ENCODE assay signal across 8 cellular contexts in the genomic region with DNA sequence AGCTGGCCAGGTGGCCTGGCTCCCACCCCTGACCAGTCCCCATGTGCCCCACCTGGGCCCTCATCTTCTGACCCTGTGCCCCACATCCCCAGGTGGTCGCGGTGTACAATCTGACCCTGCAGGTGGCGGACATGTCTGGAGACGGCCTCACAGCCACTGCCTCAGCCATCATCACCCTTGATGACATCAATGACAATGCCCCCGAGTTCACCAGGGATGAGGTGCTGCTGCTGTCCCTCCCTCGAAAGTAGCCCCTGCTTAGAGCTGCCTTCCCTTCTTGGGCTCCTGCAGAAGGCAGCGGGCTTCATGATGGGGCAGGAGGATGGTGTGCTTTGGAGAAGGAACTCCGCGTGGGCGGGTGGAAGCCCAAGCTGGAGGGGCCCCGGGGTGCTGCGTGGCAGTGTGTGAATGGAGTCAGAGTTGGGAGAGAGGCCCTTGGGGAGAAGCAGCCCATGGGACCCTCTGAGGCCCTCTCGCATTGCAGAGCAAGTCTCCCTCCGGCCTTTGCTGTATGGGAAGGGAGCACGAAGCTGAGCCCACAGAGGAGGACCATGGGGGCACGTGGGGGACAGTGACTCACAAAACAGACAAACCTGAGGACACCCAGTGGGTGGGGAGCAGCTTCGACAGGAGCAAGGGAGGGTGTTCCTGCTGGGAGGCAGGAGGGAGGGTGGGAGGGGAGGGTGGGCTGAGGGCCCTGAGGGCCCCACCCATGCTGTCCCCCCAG. TPM values are rescaled to one million over a fixed set of nuclear protein-coding genes. Genes with fewer than 3 reads are reported as not detected.
DNase-seq lines count a peak whose midpoint lies in the region; ATAC-seq and TF ChIP-seq lines count a peak whose summit lies in the region.
"Had no signal": no experiment of that assay in that cellular context is flagged by ENCODE, and none has a peak within 500 bp of the region (broad histone marks: within the 10 kb centered on the region; RNA-seq: fewer than 3 reads in every experiment).

No MANE protein-coding gene starts in this region.

- TF ChIP-seq CTCF in DND-41 (IDR thresholded peaks at IDR 0.05; ENCODE audit: borderline replicate concordance, extremely low read depth, low read length, poor library complexity, severe bottlenecking) (peak; percentile 15), PC-3 (conservative IDR thresholded peaks at IDR 0.05; ENCODE audit: low read depth, low read length) (no peak)

- no peak overlapping the region for H3K27ac Mint-ChIP-seq in activated naive CD8-positive, alpha-beta T cell treated with anti-CD3 and anti-CD28 coated beads for 36 hours
- H3K27ac Mint-ChIP-seq in naive thymus-derived CD8-positive, alpha-beta T cell = peak overlapping the region in 9 of 10 donors; percentile 20 to 98 (median 70)
- H3K27ac Mint-ChIP-seq: brain had no signal

- CTCF ChIA-PET in PC-3 (lab: Charles Lee) = no interaction called here

- no peak overlapping the region for H3K4me2 ChIP-seq in DND-41 (ENCODE audit: insufficient read depth, low read length)
- no peak overlapping the region for H3K4me2 ChIP-seq in PC-3 (ENCODE audit: low read length)

- no peak for TF ChIP-seq EP300 in Ishikawa (IDR thresholded peaks at IDR 0.05; ENCODE audit: borderline replicate concordance)

- H3K9me2 ChIP-seq in PC-3 (replicated peaks; ENCODE audit: low read length) = no peaks in the 10 kb centered on the region

- no peaks in the 10 kb centered on the region for H3K9me3 ChIP-seq in DND-41 (ENCODE audit: insufficient read depth, low read length, severe bottlenecking)
- no peaks in the 10 kb centered on the region for H3K9me3 ChIP-seq in PC-3 (ENCODE audit: low read length)

- H3K4me1 Mint-ChIP-seq in activated naive CD8-positive, alpha-beta T cell treated with anti-CD3 and anti-CD28 coated beads for 36 hours = peaks cover 3% of the 10 kb centered on the region
- H3K4me1 Mint-ChIP-seq in naive thymus-derived CD8-positive, alpha-beta T cell = peaks cover 0 to 7% (median 4%) of the 10 kb centered on the region in 4 donors

- no peak for TF ChIP-seq RAD21 in Ishikawa (IDR thresholded peaks at IDR 0.05; ENCODE audit: low read depth)

- no peaks in the 10 kb centered on the region for H3K27me3 ChIP-seq in DND-41 (ENCODE audit: insufficient read depth, low read length, poor library complexity)
- no peaks in the 10 kb centered on the region for H3K27me3 ChIP-seq in PC-3 (ENCODE audit: low read length)

- peak; percentile 44 for DNase-seq in DND-41
- peak; percentile 50 for DNase-seq in activated naive CD8-positive, alpha-beta T cell treated with anti-CD3 and anti-CD28 coated beads for 36 hours
- DNase-seq in naive thymus-derived CD8-positive, alpha-beta T cell = peak in 6 of 10 donors; percentile 35 to 59 (median 56)
- DNase-seq in PC-3 = no peak
- no peak for DNase-seq in NK-92 (lab: John Stamatoyannopoulos, UW; ENCODE audit: unreplicated experiment)

- H3K4me1 ChIP-seq in DND-41 (ENCODE audit: insufficient read depth, low read length) = peaks cover 5% of the 10 kb centered on the region
- no peaks in the 10 kb centered on the region for H3K4me1 ChIP-seq in PC-3 (ENCODE audit: insufficient read depth, low read length)

- H4K20me1 ChIP-seq in DND-41 (ENCODE audit: insufficient read depth, low read length) (peaks cover 20% of the 10 kb centered on the region), PC-3 (ENCODE audit: low read length) (no peaks in the 10 kb centered on the region)

- BruUV-seq in PC-3 (replicated peaks; lab: Mats Ljungman, UMichigan) = no TSS peak

- no peak overlapping the region for H3K27ac ChIP-seq in DND-41 (ENCODE audit: low read length)
- no peak overlapping the region for H3K27ac ChIP-seq in PC-3 (ENCODE audit: low read length)

- H3K79me2 ChIP-seq in DND-41 (ENCODE audit: insufficient read depth, low read length) = no peaks in the 10 kb centered on the region
- no peaks in the 10 kb centered on the region for H3K79me2 ChIP-seq in PC-3 (ENCODE audit: low read length)

- intact Hi-C loops in PC-3 (cut with micrococcal nuclease) = no loop called here

- H3K4me3 Mint-ChIP-seq in activated naive CD8-positive, alpha-beta T cell treated with anti-CD3 and anti-CD28 coated beads for 36 hours = no peak overlapping the region
- H3K4me3 Mint-ChIP-seq in naive thymus-derived CD8-positive, alpha-beta T cell = peak overlapping the region in 5 of 10 donors; percentile 23 to 74 (median 31)
- H3K4me3 Mint-ChIP-seq: brain had no signal

- no peaks in the 10 kb centered on the region for H3K36me3 Mint-ChIP-seq in activated naive CD8-positive, alpha-beta T cell treated with anti-CD3 and anti-CD28 coated beads for 36 hours
- no peaks in the 10 kb centered on the region for H3K36me3 Mint-ChIP-seq in naive thymus-derived CD8-positive, alpha-beta T cell
- H3K36me3 Mint-ChIP-seq: brain had no signal

- no peak overlapping the region for H3K4me3 ChIP-seq in DND-41 (ENCODE audit: low read depth in 1 of 2, low read length in 2 of 2)
- H3K4me3 ChIP-seq in PC-3 (ENCODE audit: low read length) = no peak overlapping the region

- H3K27me3 Mint-ChIP-seq in activated naive CD8-positive, alpha-beta T cell treated with anti-CD3 and anti-CD28 coated beads for 36 hours = no peaks in the 10 kb centered on the region
- H3K27me3 Mint-ChIP-seq in naive thymus-derived CD8-positive, alpha-beta T cell = no peaks in the 10 kb centered on the region

- POLR2A ChIA-PET in naive thymus-derived CD8-positive, alpha-beta T cell (lab: Charles Lee) = no interaction called here
- POLR2A ChIA-PET in PC-3 (lab: Charles Lee; ENCODE audit: unreplicated experiment) = no interaction called here

- H3K9me3 Mint-ChIP-seq in activated naive CD8-positive, alpha-beta T cell treated with anti-CD3 and anti-CD28 coated beads for 36 hours = no peaks in the 10 kb centered on the region
- peaks cover 0 to 2% (median 0%) of the 10 kb centered on the region in 9 donors for H3K9me3 Mint-ChIP-seq in naive thymus-derived CD8-positive, alpha-beta T cell

- H2AFZ ChIP-seq in DND-41 (ENCODE audit: low read depth, low read length) (no peak overlapping the region), PC-3 (ENCODE audit: low read length) (no peak overlapping the region)

- H3K36me3 ChIP-seq in DND-41 (ENCODE audit: insufficient read depth, low read length) (no peaks in the 10 kb centered on the region), PC-3 (ENCODE audit: low read depth, low read length) (no peaks in the 10 kb centered on the region)

- ATAC-seq in DND-41 (ENCODE audit: insufficient read depth, low read depth) = peak; percentile 46
- ATAC-seq in naive thymus-derived CD8-positive, alpha-beta T cell = peak; percentile 56 to 67
- no peak for ATAC-seq in PC-3
- no peak for ATAC-seq in HG03159 (IDR thresholded peaks at IDR 0.05; ENCODE audit: unreplicated experiment)

- no peaks in the 10 kb centered on the region for H3F3A ChIP-seq in PC-3 (ENCODE audit: low read length, unreplicated experiment)

- no peak overlapping the region for H3K9ac ChIP-seq in DND-41 (ENCODE audit: low read depth, low read length)
- no peak overlapping the region for H3K9ac ChIP-seq in PC-3 (ENCODE audit: low read length)

TF ChIP-seq in Ishikawa, 13 proteins besides CTCF, POLR2A, EP300 and RAD21:
- no peak for TF ChIP-seq ZBTB7A (IDR thresholded peaks at IDR 0.05; ENCODE audit: low read depth)
- TF ChIP-seq EGR1 (IDR thresholded peaks at IDR 0.05) = peak; percentile 53; the same call in 1 of the 2 replicates
- TF ChIP-seq NFIC (IDR thresholded peaks at IDR 0.05) = no peak
- no peak for TF ChIP-seq USF1 (IDR thresholded peaks at IDR 0.05)
- TF ChIP-seq TAF1 (IDR thresholded peaks at IDR 0.05; ENCODE audit: low read depth) = no peak
- TF ChIP-seq MAX (IDR thresholded peaks at IDR 0.05) = no peak
- no peak for TF ChIP-seq TCF12 (IDR thresholded peaks at IDR 0.05; ENCODE audit: low read depth)

RNA-seq across cellular contexts. Expression of gene SLC22A31, which starts 12.8 kb away (rescaled TPM):
- not detected for total RNA-seq in activated naive CD8-positive, alpha-beta T cell treated with anti-CD3 and anti-CD28 coated beads for 36 hours
- not detected for total RNA-seq in naive thymus-derived CD8-positive, alpha-beta T cell
- not detected for polyA plus RNA-seq in naive thymus-derived CD8-positive, alpha-beta T cell
- total RNA-seq in PC-3 (2014; rRNA removed) = 5.6 and 8.4 TPM in 2 replicates

RNA-seq across cellular contexts. Expression of gene CDH15, which starts 16.0 kb away (rescaled TPM):
- not detected for total RNA-seq in activated naive CD8-positive, alpha-beta T cell treated with anti-CD3 and anti-CD28 coated beads for 36 hours
- not detected for total RNA-seq in naive thymus-derived CD8-positive, alpha-beta T cell
- not detected for polyA plus RNA-seq in naive thymus-derived CD8-positive, alpha-beta T cell
- total RNA-seq in PC-3 (2014; rRNA removed) = 1.5 and 1.9 TPM in 2 replicates

RNA-seq across cellular contexts. Expression of gene ZNF778, which starts 30.0 kb away (rescaled TPM):
- 1 to 10 TPM; 8.9 to 9.6 TPM for total RNA-seq in activated naive CD8-positive, alpha-beta T cell treated with anti-CD3 and anti-CD28 coated beads for 36 hours
- total RNA-seq in naive thymus-derived CD8-positive, alpha-beta T cell = 10 to 100 TPM in 1 of 2 experiments, 1 to 10 TPM in 1; 8.7 to 11.0 TPM
- 1 to 10 TPM; 2.0 to 5.5 (median 2.9) TPM for polyA plus RNA-seq in naive thymus-derived CD8-positive, alpha-beta T cell
- total RNA-seq in PC-3 (2014; rRNA removed) = 15.3 and 17.3 TPM in 2 replicates

Comparison
In these comparisons a context has a peak if more than half of its experiments do, and no peak if none do; other contexts are left out.
1. ATAC-seq: peak in DND-41 (single experiment) and naive thymus-derived CD8-positive, alpha-beta T cell (2 of 2); none in PC-3 (single experiment) and HG03159 (single experiment).
2. DNase-seq: peak in DND-41 (single experiment), activated naive CD8-positive, alpha-beta T cell treated with anti-CD3 and anti-CD28 coated beads for 36 hours (single experiment) and naive thymus-derived CD8-positive, alpha-beta T cell (6 of 10); none in PC-3 (single experiment) and NK-92 (single experiment).